Comparison of ENCODE assay signal across 1 cellular context in the genomic region with DNA sequence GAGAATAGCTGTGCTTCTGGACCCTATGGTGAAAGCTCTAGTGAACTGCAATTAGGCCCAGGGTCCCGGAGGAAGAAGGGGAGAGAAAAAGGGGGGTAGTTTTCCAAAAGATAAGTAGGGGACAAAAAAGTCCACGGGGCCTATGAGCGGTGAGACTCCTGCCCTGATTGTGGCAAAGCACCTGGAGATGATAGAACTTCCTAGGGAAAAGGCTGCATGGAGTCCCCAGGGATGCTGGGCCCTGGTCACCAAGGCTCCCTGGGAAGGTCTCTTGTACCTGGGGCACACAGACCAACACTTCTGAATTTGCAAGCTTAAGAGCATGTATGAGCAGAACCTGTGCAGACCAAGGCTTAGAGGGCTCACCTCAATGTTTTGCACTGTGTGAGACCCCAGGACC.
TF ChIP-seq lines count a peak whose summit lies in the region.

No MANE protein-coding gene starts in this region.

TF ChIP-seq in SK-N-SH, 30 proteins besides CTCF, POLR2A, EP300 and RAD21 (continued from another document):
- TF ChIP-seq REST (IDR thresholded peaks at IDR 0.05; ENCODE audit: low read depth, low read length): no peak
